In the genomic region with DNA sequence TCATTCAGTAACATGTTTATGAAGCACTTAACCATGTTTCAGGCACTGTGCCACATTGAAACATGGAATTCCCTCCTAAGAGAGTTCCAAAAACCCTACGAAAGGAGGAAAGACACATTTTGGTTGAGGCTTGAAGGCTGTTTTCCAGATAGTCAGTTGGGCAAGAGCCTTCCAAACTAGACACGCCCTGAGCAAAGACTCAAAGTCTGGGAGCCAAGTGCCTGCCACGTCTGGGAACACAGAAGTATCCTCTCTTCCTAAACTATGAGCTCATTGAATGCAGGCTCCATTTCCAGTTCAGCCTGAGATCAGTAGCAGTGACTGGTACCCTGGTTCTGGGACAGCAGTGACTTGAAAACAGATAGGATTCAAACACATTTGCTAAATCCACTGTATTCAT, we compare ENCODE assay signal across 17 cellular contexts.
DNase-seq lines count a peak whose midpoint lies in the region; ATAC-seq and TF ChIP-seq lines count a peak whose summit lies in the region.
"Had no signal": no experiment of that assay in that cellular context is flagged by ENCODE, and none has a peak within 500 bp of the region (broad histone marks: within the 10 kb centered on the region; RNA-seq: fewer than 3 reads in every experiment).

No MANE protein-coding gene starts in this region.

- H3K27me3 ChIP-seq in MG63 = no peaks in the 10 kb centered on the region
- no peaks in the 10 kb centered on the region for H3K27me3 ChIP-seq in ovary

- H3K27ac ChIP-seq in ovary = no peak overlapping the region

- no peaks in the 10 kb centered on the region for H3K4me1 ChIP-seq in ovary (ENCODE audit: insufficient read depth)

- ATAC-seq in GM19328 (IDR thresholded peaks at IDR 0.05; ENCODE audit: unreplicated experiment) = no peak
- ATAC-seq in HG03469 (IDR thresholded peaks at IDR 0.05; ENCODE audit: unreplicated experiment) = no peak
- ATAC-seq: Panc1, Right ventricle myocardium inferior had no signal

- no peak for TF ChIP-seq POLR2A in ovary (IDR thresholded peaks at IDR 0.05)

- intact Hi-C loops in ovary (cut with DNase I) = no loop called here

- no peak overlapping the region for H3K4me3 ChIP-seq in MG63
- no peak overlapping the region for H3K4me3 ChIP-seq in ovary

- DNase-seq in MG63 (peak; percentile 5), fibroblast of gingiva (ENCODE audit: low read depth) (peak; percentile 8), myocyte (ENCODE audit: low read depth) (peak; percentile 55), ovary (no peak), NCI-H1694 (lab: John Stamatoyannopoulos, UW) (no peak)
- DNase-seq: DMS79 treated with DMSO at 0.1 percent for 48 hours, H7, HFFc6, NCI-H1048, NCI-H1436, NCI-H2029, NCI-H345, NCI-H526 treated with DMSO at 0.1 percent for 48 hours had no signal

- TF ChIP-seq CTCF in ovary (IDR thresholded peaks at IDR 0.05) = no peak

- no peaks in the 10 kb centered on the region for H3K9me3 ChIP-seq in MG63
- no peaks in the 10 kb centered on the region for H3K9me3 ChIP-seq in ovary

- H3K36me3 ChIP-seq in MG63 (no peaks in the 10 kb centered on the region), ovary (no peaks in the 10 kb centered on the region)

- no peak for TF ChIP-seq EP300 in ovary (IDR thresholded peaks at IDR 0.05)

- WGBS in ovary, 3 donors = 54 to 81% (median 79%) methylated on average over 3 of the region's 3 CpGs

Comparison
In these comparisons a context has a peak if more than half of its experiments do, and no peak if none do; other contexts are left out.
1. DNase-seq: peak in MG63 (single experiment), fibroblast of gingiva (single experiment) and myocyte (single experiment); none in ovary (0 of 5) and NCI-H1694 (single experiment).